ENCODE assay signal across 8 cellular contexts in genomic region chr11:206516-207212, GRCh38. TPM values are rescaled to one million over a fixed set of nuclear protein-coding genes. Genes with fewer than 3 reads are reported as not detected.
DNase-seq lines count a peak whose midpoint lies in the region; ATAC-seq and TF ChIP-seq lines count a peak whose summit lies in the region.

No MANE protein-coding gene starts in this region.

- H3K27me3 ChIP-seq in gastroesophageal sphincter: no peaks in the 10 kb centered on the region

- H3K9me3 ChIP-seq in gastroesophageal sphincter: no peaks in the 10 kb centered on the region

- peak overlapping the region; percentile 99 for H3K27ac Mint-ChIP-seq in activated T-cell treated with anti-CD3 and anti-CD28 coated beads, Interleukin-2, amount 50 U/mL, for 72 hours
- H3K27ac Mint-ChIP-seq in progenitor cell of endocrine pancreas: peak overlapping the region; percentile 92

- peak; percentile 1 for ATAC-seq in GM18498 (IDR thresholded peaks at IDR 0.05; ENCODE audit: unreplicated experiment)
- ATAC-seq in HG03354 (IDR thresholded peaks at IDR 0.05; ENCODE audit: poor library complexity, severe bottlenecking, unreplicated experiment): peak; percentile 10
- no peak for ATAC-seq in activated T-cell treated with anti-CD3 and anti-CD28 coated beads, Interleukin-2, amount 50 U/mL, for 72 hours (replicated peaks in 1 of 2)
- peak; percentile 32 for ATAC-seq in gastroesophageal sphincter
- no peak for ATAC-seq in GM18868 (IDR thresholded peaks at IDR 0.05; ENCODE audit: unreplicated experiment)

- 0 to 33% methylated on average over 1 to 8 of the region's 39 CpGs for WGBS in gastroesophageal sphincter (ENCODE audit: low coverage in 1 of 2), 2 donors

- peak in 1 of 2 donors; percentile 22 for DNase-seq in activated T-cell treated with anti-CD3 and anti-CD28 coated beads, Interleukin-2, amount 50 U/mL, for 72 hours
- DNase-seq in progenitor cell of endocrine pancreas (ENCODE audit: low spot score, unreplicated experiment): no peak
- no peak for DNase-seq in HCEC 1CT
- DNase-seq in anterior cingulate cortex (lab: John Stamatoyannopoulos, UW): no peak

- H3K4me1 ChIP-seq in gastroesophageal sphincter: peaks cover 3 to 74% (median 33%) of the 10 kb centered on the region in 3 donors

- no peak for TF ChIP-seq EP300 in gastroesophageal sphincter (IDR thresholded peaks at IDR 0.05)

- H3K9me3 Mint-ChIP-seq in activated T-cell treated with anti-CD3 and anti-CD28 coated beads, Interleukin-2, amount 50 U/mL, for 72 hours: no peaks in the 10 kb centered on the region
- no peaks in the 10 kb centered on the region for H3K9me3 Mint-ChIP-seq in progenitor cell of endocrine pancreas (ENCODE audit: low read depth)

- peak overlapping the region; percentile 95 to 100 (median 98) for H3K27ac ChIP-seq in gastroesophageal sphincter

- H3K4me3 Mint-ChIP-seq in activated T-cell treated with anti-CD3 and anti-CD28 coated beads, Interleukin-2, amount 50 U/mL, for 72 hours: peak overlapping the region; percentile 96
- H3K4me3 Mint-ChIP-seq in progenitor cell of endocrine pancreas (ENCODE audit: low read depth): peak overlapping the region; percentile 93

- peaks cover 0 to 65% of the 10 kb centered on the region in 2 donors for H3K36me3 ChIP-seq in gastroesophageal sphincter

- no peaks in the 10 kb centered on the region for H3K27me3 Mint-ChIP-seq in activated T-cell treated with anti-CD3 and anti-CD28 coated beads, Interleukin-2, amount 50 U/mL, for 72 hours (ENCODE audit: low read depth)
- H3K27me3 Mint-ChIP-seq in progenitor cell of endocrine pancreas: no peaks in the 10 kb centered on the region

- H3K4me3 ChIP-seq in gastroesophageal sphincter: peak overlapping the region; percentile 97 to 99

- peaks cover 55% of the 10 kb centered on the region for H3K4me1 Mint-ChIP-seq in activated T-cell treated with anti-CD3 and anti-CD28 coated beads, Interleukin-2, amount 50 U/mL, for 72 hours (ENCODE audit: low read depth)
- H3K4me1 Mint-ChIP-seq in progenitor cell of endocrine pancreas (ENCODE audit: low read depth): peaks cover 12% of the 10 kb centered on the region

- TF ChIP-seq CTCF in gastroesophageal sphincter (IDR thresholded peaks at IDR 0.05) (no peak), progenitor cell of endocrine pancreas (IDR thresholded peaks at IDR 0.05; ENCODE audit: unreplicated experiment) (no peak)

- H3K36me3 Mint-ChIP-seq in activated T-cell treated with anti-CD3 and anti-CD28 coated beads, Interleukin-2, amount 50 U/mL, for 72 hours (ENCODE audit: insufficient read depth in 2 of 2): peaks cover 10 to 13% of the 10 kb centered on the region in 2 donors
- H3K36me3 Mint-ChIP-seq in progenitor cell of endocrine pancreas (ENCODE audit: insufficient read depth): peaks cover 1% of the 10 kb centered on the region

- no peak for TF ChIP-seq POLR2A in gastroesophageal sphincter (IDR thresholded peaks at IDR 0.05)

RNA-seq across cellular contexts. Expression of gene BET1L, which starts 0.5 kb away (rescaled TPM):
- 10 to 100 TPM; 64.6 to 76.8 TPM for total RNA-seq in activated T-cell treated with anti-CD3 and anti-CD28 coated beads, Interleukin-2, amount 50 U/mL, for 72 hours
- total RNA-seq in gastroesophageal sphincter: 10 to 100 TPM; 25.3 to 39.4 (median 27.6) TPM
- 46.9 and 49.6 TPM in 2 replicates for total RNA-seq in progenitor cell of endocrine pancreas

RNA-seq across cellular contexts. Expression of gene RIC8A, which starts 0.8 kb away (rescaled TPM):
- total RNA-seq in activated T-cell treated with anti-CD3 and anti-CD28 coated beads, Interleukin-2, amount 50 U/mL, for 72 hours: 100 to 1,000 TPM; 118 to 134 TPM
- total RNA-seq in gastroesophageal sphincter (100 to 1,000 TPM in 3 of 4 donors, 10 to 100 TPM in 1; 78.2 to 169 (median 135) TPM), progenitor cell of endocrine pancreas (83.7 and 88.0 TPM in 2 replicates)

RNA-seq across cellular contexts. Expression of gene SCGB1C1, which starts 13.8 kb away (rescaled TPM):
- not detected for total RNA-seq in activated T-cell treated with anti-CD3 and anti-CD28 coated beads, Interleukin-2, amount 50 U/mL, for 72 hours
- total RNA-seq in gastroesophageal sphincter (not detected), progenitor cell of endocrine pancreas (not detected in 2 replicates)

RNA-seq across cellular contexts. Expression of gene SIRT3, which starts 29.5 kb away (rescaled TPM):
- 10 to 100 TPM; 36.5 to 39.0 TPM for total RNA-seq in activated T-cell treated with anti-CD3 and anti-CD28 coated beads, Interleukin-2, amount 50 U/mL, for 72 hours
- 10 to 100 TPM; 12.7 to 24.1 (median 17.3) TPM for total RNA-seq in gastroesophageal sphincter
- 27.0 and 29.3 TPM in 2 replicates for total RNA-seq in progenitor cell of endocrine pancreas

RNA-seq across cellular contexts. Expression of gene PSMD13, which starts 30.1 kb away (rescaled TPM):
- total RNA-seq in activated T-cell treated with anti-CD3 and anti-CD28 coated beads, Interleukin-2, amount 50 U/mL, for 72 hours: 100 to 1,000 TPM; 133 to 174 TPM
- total RNA-seq in gastroesophageal sphincter (100 to 1,000 TPM in 1 of 4 donors, 10 to 100 TPM in 3; 85.8 to 114 (median 93.5) TPM), progenitor cell of endocrine pancreas (100 and 103 TPM in 2 replicates)

Comparison
In these comparisons a context has a peak if more than half of its experiments do, and no peak if none do; other contexts are left out.
1. ATAC-seq: peak in GM18498 (single experiment), HG03354 (single experiment) and gastroesophageal sphincter (single experiment); none in activated T-cell treated with anti-CD3 and anti-CD28 coated beads, Interleukin-2, amount 50 U/mL, for 72 hours (0 of 2) and GM18868 (single experiment).